In the genomic region with DNA sequence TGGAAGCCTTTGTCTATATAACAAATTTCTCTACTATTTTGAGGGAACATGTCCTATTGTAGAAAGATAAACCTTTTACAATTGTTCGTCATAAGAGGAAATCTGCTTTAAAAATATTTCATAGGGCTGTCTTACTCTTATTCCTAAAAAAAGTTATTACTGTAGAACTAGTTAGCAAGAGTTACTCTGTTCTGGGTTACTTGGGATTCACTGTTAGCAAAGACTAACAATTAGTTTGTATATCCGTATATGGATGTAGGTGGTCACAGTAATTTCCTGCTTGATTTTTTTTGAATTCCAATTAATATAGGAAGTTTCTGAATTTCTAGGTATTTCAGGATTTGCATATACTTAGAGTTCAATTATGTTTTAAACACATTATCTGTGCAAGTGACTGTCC, we compare ENCODE assay signal across 18 cellular contexts.
DNase-seq lines count a peak whose midpoint lies in the region; ATAC-seq and TF ChIP-seq lines count a peak whose summit lies in the region.
"Had no signal": no experiment of that assay in that cellular context is flagged by ENCODE, and none has a peak within 500 bp of the region (broad histone marks: within the 10 kb centered on the region; RNA-seq: fewer than 3 reads in every experiment).

No MANE protein-coding gene starts in this region.

- H3K4me3 Mint-ChIP-seq in mesothelial cell of epicardium: no peak overlapping the region
- H3K4me3 Mint-ChIP-seq: activated naive CD8-positive, alpha-beta T cell treated with anti-CD3 and anti-CD28 coated beads, Interleukin-2, amount 50 U/mL, for 24 hours had no signal

- no peak overlapping the region for H3K4me3 ChIP-seq in heart left ventricle
- H3K4me3 ChIP-seq in right cardiac atrium (ENCODE audit: low read length): no peak overlapping the region
- H3K4me3 ChIP-seq in mammary epithelial cell (replicated peaks in 1 of 3; ENCODE audit: insufficient read depth in 1 of 3, low read depth in 2 of 3, low read length in 3 of 3): peak overlapping the region in 2 of 3 experiments; percentile 12 to 15
- H3K4me3 ChIP-seq in upper lobe of left lung: no peak overlapping the region
- H3K4me3 ChIP-seq: K562, mucosa of descending colon, Peyer's patch, prostate gland had no signal

- no peaks in the 10 kb centered on the region for H3K27me3 ChIP-seq in heart left ventricle
- H3K27me3 ChIP-seq in right cardiac atrium (ENCODE audit: control insufficient read depth, insufficient read depth): no peaks in the 10 kb centered on the region
- H3K27me3 ChIP-seq in mammary epithelial cell (ENCODE audit: insufficient read depth, low read length): no peaks in the 10 kb centered on the region
- no peaks in the 10 kb centered on the region for H3K27me3 ChIP-seq in upper lobe of left lung
- H3K27me3 ChIP-seq: Peyer's patch had no signal

- H3K79me2 ChIP-seq in mammary epithelial cell (ENCODE audit: insufficient read depth, low read length): no peaks in the 10 kb centered on the region

- no peak for DNase-seq in heart left ventricle
- no peak for DNase-seq in right cardiac atrium
- no peak for DNase-seq in mammary epithelial cell
- DNase-seq in mesothelial cell of epicardium (ENCODE audit: low spot score in 2 of 2, unreplicated experiment in 2 of 2): no peak
- DNase-seq in upper lobe of left lung: no peak
- no peak for DNase-seq in NCI-H226
- no peak for DNase-seq in NCI-H345 treated with DMSO at 0.1 percent for 48 hours (lab: John Stamatoyannopoulos, UW; ENCODE audit: unreplicated experiment)
- DNase-seq: activated CD4-positive, alpha-beta T cell treated with anti-CD3 and anti-CD28 coated beads for 48 hours; activated naive CD8-positive, alpha-beta T cell treated with anti-CD3 and anti-CD28 coated beads, Interleukin-2, amount 50 U/mL, for 24 hours; mucosa of descending colon; NCI-H1417; NCI-H526; Peyer's patch; stimulated activated CD4-positive, alpha-beta T cell treated with anti-CD3 and anti-CD28 coated beads, Interleukin-2, amount 100 ng/mL, for 24 hours; T-helper 2 cell had no signal

- peak overlapping the region in 11 of 12 donors; percentile 40 to 82 (median 64) for H3K27ac ChIP-seq in heart left ventricle
- H3K27ac ChIP-seq in right cardiac atrium (ENCODE audit: low read length): no peak overlapping the region
- peak overlapping the region; percentile 95 for H3K27ac ChIP-seq in mammary epithelial cell (ENCODE audit: insufficient read depth, low read depth, low read length)
- H3K27ac ChIP-seq in upper lobe of left lung: peak overlapping the region; percentile 12 to 65 (median 40)

- H3K27me3 Mint-ChIP-seq in mesothelial cell of epicardium (ENCODE audit: low read depth): no peaks in the 10 kb centered on the region

- no peaks in the 10 kb centered on the region for H3K9me3 ChIP-seq in heart left ventricle
- H3K9me3 ChIP-seq in right cardiac atrium (ENCODE audit: control insufficient read depth, low read length): no peaks in the 10 kb centered on the region
- no peaks in the 10 kb centered on the region for H3K9me3 ChIP-seq in mammary epithelial cell (replicated peaks; ENCODE audit: insufficient read depth, low read length)
- no peaks in the 10 kb centered on the region for H3K9me3 ChIP-seq in upper lobe of left lung
- H3K9me3 ChIP-seq: mucosa of descending colon, Peyer's patch, prostate gland had no signal

- H3K9ac ChIP-seq in mammary epithelial cell (ENCODE audit: insufficient read depth, low read length): no peak overlapping the region

- H3K9me3 Mint-ChIP-seq in mesothelial cell of epicardium: no peaks in the 10 kb centered on the region
- H3K9me3 Mint-ChIP-seq: activated naive CD8-positive, alpha-beta T cell treated with anti-CD3 and anti-CD28 coated beads, Interleukin-2, amount 50 U/mL, for 24 hours had no signal

- no peak overlapping the region for H2AFZ ChIP-seq in mammary epithelial cell (ENCODE audit: low read depth, low read length)

- peak overlapping the region; percentile 96 for H3K27ac Mint-ChIP-seq in mesothelial cell of epicardium
- H3K27ac Mint-ChIP-seq: activated naive CD8-positive, alpha-beta T cell treated with anti-CD3 and anti-CD28 coated beads, Interleukin-2, amount 50 U/mL, for 24 hours had no signal

- H3K4me1 Mint-ChIP-seq in mesothelial cell of epicardium: peaks cover 70% of the 10 kb centered on the region
- H3K4me1 Mint-ChIP-seq: activated naive CD8-positive, alpha-beta T cell treated with anti-CD3 and anti-CD28 coated beads, Interleukin-2, amount 50 U/mL, for 24 hours had no signal

- CTCF ChIA-PET in mammary epithelial cell (lab: Charles Lee; ENCODE audit: low non-redundant PET): interaction anchor here (0.6 kb wide), 1 partner anchor 14 kb away, joined by 3 read pairs; no protein-coding TSS in a partner anchor

- peak overlapping the region; percentile 52 for H3K4me2 ChIP-seq in mammary epithelial cell (ENCODE audit: insufficient read depth, low read depth, low read length)

- H3K36me3 Mint-ChIP-seq in mesothelial cell of epicardium: no peaks in the 10 kb centered on the region

- in situ Hi-C loops in mammary epithelial cell (cut with MboI; ENCODE audit: low sequenced_read_pairs in 2 of 2): loop anchor here in 1 of 2 donors (10.0 kb wide), 1 partner anchor 410 kb away; a partner anchor contains a TSS

- dilution Hi-C loops in mammary epithelial cell (cut with HindIII; ENCODE audit: low sequenced_read_pairs): loop anchor here (5.0 kb wide), 1 partner anchor 63 kb away; no protein-coding TSS in a partner anchor

- ATAC-seq in heart left ventricle: no peak
- no peak for ATAC-seq in right cardiac atrium
- ATAC-seq in upper lobe of left lung (ENCODE audit: low FRiP score in 2 of 2): no peak
- no peak for ATAC-seq in HG03457 (IDR thresholded peaks at IDR 0.05; ENCODE audit: unreplicated experiment)
- ATAC-seq: activated naive CD8-positive, alpha-beta T cell treated with anti-CD3 and anti-CD28 coated beads, Interleukin-2, amount 50 U/mL, for 24 hours; K562; mucosa of descending colon had no signal

- no peak for TF ChIP-seq EP300 in upper lobe of left lung (IDR thresholded peaks at IDR 0.05)

- H4K20me1 ChIP-seq in mammary epithelial cell (ENCODE audit: insufficient read depth, low read length): no peaks in the 10 kb centered on the region

- no TSS peak for BruUV-seq in mammary epithelial cell (replicated peaks; lab: Mats Ljungman, UMichigan)

- intact Hi-C loops in heart left ventricle (cut with DNase I) (loop anchor here in 1 of 10 donors (5.0 kb wide), 1 partner anchor 412 kb away; a partner anchor contains a TSS), right cardiac atrium (cut with DNase I) (loop anchor here in 2 of 4 donors (10.0 kb wide), 1 partner anchor 60 kb away; no protein-coding TSS in a partner anchor), mammary epithelial cell (cut with micrococcal nuclease) (loop anchor here (1.0 to 10.0 kb wide), 4 partner anchors 24 to 780 kb away; no protein-coding TSS in a partner anchor)

- WGBS in heart left ventricle, 4 donors: 55 to 62% (median 59%) methylated on average over 2 of the region's 2 CpGs
- WGBS in right cardiac atrium: 64% methylated on average over 2 of the region's 2 CpGs
- WGBS in mammary epithelial cell (ENCODE audit: low coverage, missing lambda C conversion rate): 10% methylated on average over 2 of the region's 2 CpGs
- 66 to 70% methylated on average over 2 of the region's 2 CpGs for WGBS in upper lobe of left lung, 2 donors

- no peak for TF ChIP-seq POLR2A in heart left ventricle (IDR thresholded peaks at IDR 0.05)
- TF ChIP-seq POLR2A in upper lobe of left lung (IDR thresholded peaks at IDR 0.05): no peak

- H3K4me1 ChIP-seq in heart left ventricle: peaks cover 6 to 48% (median 35%) of the 10 kb centered on the region in 12 donors
- peaks cover 6% of the 10 kb centered on the region for H3K4me1 ChIP-seq in right cardiac atrium (ENCODE audit: control insufficient read depth, insufficient read depth, low read length)
- H3K4me1 ChIP-seq in mammary epithelial cell (ENCODE audit: insufficient read depth, low read length): peaks cover 34% of the 10 kb centered on the region
- peaks cover 12 to 26% (median 15%) of the 10 kb centered on the region in 4 donors for H3K4me1 ChIP-seq in upper lobe of left lung
- H3K4me1 ChIP-seq: prostate gland had no signal

- H3K36me3 ChIP-seq in heart left ventricle (no peaks in the 10 kb centered on the region), mammary epithelial cell (ENCODE audit: insufficient read depth, low read length) (no peaks in the 10 kb centered on the region), upper lobe of left lung (no peaks in the 10 kb centered on the region)
- H3K36me3 ChIP-seq: Peyer's patch, prostate gland had no signal

- no peak for TF ChIP-seq CTCF in heart left ventricle (IDR thresholded peaks at IDR 0.05)
- no peak for TF ChIP-seq CTCF in mammary epithelial cell (conservative IDR thresholded peaks at IDR 0.05 in 1 of 2, IDR thresholded peaks at IDR 0.05 in 1 of 2; ENCODE audit: extremely low read depth in 1 of 2, insufficient read depth in 1 of 2, low read depth in 1 of 2, low read length in 2 of 2)
- TF ChIP-seq CTCF in mesothelial cell of epicardium (IDR thresholded peaks at IDR 0.05; ENCODE audit: unreplicated experiment): no peak
- TF ChIP-seq CTCF in upper lobe of left lung (IDR thresholded peaks at IDR 0.05): no peak

Comparison
In these comparisons a context has a peak if more than half of its experiments do, and no peak if none do; other contexts are left out.
1. H3K4me3 ChIP-seq: peak in mammary epithelial cell (2 of 3); none in heart left ventricle (0 of 12), right cardiac atrium (single experiment) and upper lobe of left lung (0 of 4).